17 cellular contexts compared by ENCODE assay signal in genomic region chr21:35753308-35753707, GRCh38.
"Had no signal": no experiment of that assay in that cellular context is flagged by ENCODE, and none has a peak within 500 bp of the region (broad histone marks: within the 10 kb centered on the region; RNA-seq: fewer than 3 reads in every experiment).

No MANE protein-coding gene starts in this region.

- DNase-seq: colonic mucosa; dermis blood vessel endothelial cell; foreskin melanocyte; head of caudate nucleus; mammary epithelial cell; mucosa of descending colon; naive thymus-derived CD8-positive, alpha-beta T cell; posterior cingulate gyrus; stimulated activated CD4-positive, alpha-beta T cell treated with anti-CD3 and anti-CD28 coated beads, Interleukin-12 subunit alpha, Interleukin-12 subunit beta, amount 100 ng/mL, for 4 hours; stimulated activated naive CD4-positive, alpha-beta T cell; stomach; substantia nigra; trophoblast cell had no signal

- H3K4me3 ChIP-seq: colonic mucosa, hepatocyte, mucosa of descending colon, stomach, thoracic aorta had no signal

- H3K4me1 ChIP-seq: colonic mucosa, stomach had no signal

- ATAC-seq: left lobe of liver; mucosa of descending colon; naive thymus-derived CD8-positive, alpha-beta T cell; sciatic nerve had no signal

- H3K27me3 ChIP-seq: colonic mucosa had no signal

- H3K36me3 ChIP-seq: colonic mucosa, stomach, thoracic aorta had no signal

- H3K27ac Mint-ChIP-seq: naive thymus-derived CD8-positive, alpha-beta T cell had no signal

- H3K79me2 ChIP-seq: hepatocyte had no signal

- H3K9me3 ChIP-seq: colonic mucosa, mucosa of descending colon, thoracic aorta had no signal

- H3K4me2 ChIP-seq: hepatocyte had no signal

- H3K4me1 Mint-ChIP-seq: naive thymus-derived CD8-positive, alpha-beta T cell had no signal

- H3K27ac ChIP-seq: colonic mucosa, hepatocyte, stomach, thoracic aorta had no signal

- H3K4me3 Mint-ChIP-seq: naive thymus-derived CD8-positive, alpha-beta T cell had no signal

- H2AFZ ChIP-seq: hepatocyte had no signal
